ENCODE assay signal across 9 cellular contexts in genomic region chr1:9275567-9276034, GRCh38.
A peak's percentile ranks its signal among the peaks of the same experiment; 100 is the strongest.
DNase-seq lines count a peak whose midpoint lies in the region; ATAC-seq and TF ChIP-seq lines count a peak whose summit lies in the region.
"Had no signal": no experiment of that assay in that cellular context is flagged by ENCODE, and none has a peak within 500 bp of the region (broad histone marks: within the 10 kb centered on the region; RNA-seq: fewer than 3 reads in every experiment).

No MANE protein-coding gene starts in this region.

- peak overlapping the region; percentile 61 for H3K27ac ChIP-seq in RWPE1
- H3K27ac ChIP-seq: tibial artery had no signal

- no peak for TF ChIP-seq CTCF in RWPE1 (conservative IDR thresholded peaks at IDR 0.05; ENCODE audit: low read depth)

- POLR2A ChIA-PET in RWPE1 (lab: Yijun Ruan, JAX; ENCODE audit: low non-redundant PET): no interaction called here

- CTCF ChIA-PET in RWPE1 (lab: Yijun Ruan, JAX): interaction anchor here (0.6 to 0.8 kb wide), 5 partner anchors 152 to 620 kb away, joined by 3 to 7 read pairs (median 3); no protein-coding TSS in a partner anchor

- ATAC-seq in GM18858 (IDR thresholded peaks at IDR 0.05; ENCODE audit: unreplicated experiment) (peak; percentile 58), HG03064 (IDR thresholded peaks at IDR 0.05; ENCODE audit: low read depth, unreplicated experiment) (peak; percentile 73), GM21390 (IDR thresholded peaks at IDR 0.05; ENCODE audit: unreplicated experiment) (no peak)

- DNase-seq in RWPE1 (ENCODE audit: low spot score): peak; percentile 89
- peak; percentile 93 for DNase-seq in activated effector memory CD4-positive, alpha-beta T cell treated with anti-CD3 and anti-CD28 coated beads, Interleukin-2, amount 50 U/mL, for 16 hours
- DNase-seq in kidney glomerular epithelial cell (lab: John Stamatoyannopoulos, UW): peak; percentile 76
- DNase-seq in stimulated activated CD8-positive, alpha-beta memory T cell treated with anti-CD3 and anti-CD28 coated beads, Interleukin-7, amount 100 ng/mL, for 1 hour (ENCODE audit: low read depth in 2 of 2): peak; percentile 25 to 53
- no peak for DNase-seq in NCI-H187 treated with DMSO at 0.1 percent for 48 hours (lab: John Stamatoyannopoulos, UW)
